1 cellular context compared by ENCODE assay signal in genomic region chr9:128690684-128691034, GRCh38.
TF ChIP-seq lines count a peak whose summit lies in the region.

No MANE protein-coding gene starts in this region.

TF ChIP-seq in GM12878, 131 proteins besides CTCF, POLR2A, EP300 and RAD21:
- TF ChIP-seq, protein P1, sequence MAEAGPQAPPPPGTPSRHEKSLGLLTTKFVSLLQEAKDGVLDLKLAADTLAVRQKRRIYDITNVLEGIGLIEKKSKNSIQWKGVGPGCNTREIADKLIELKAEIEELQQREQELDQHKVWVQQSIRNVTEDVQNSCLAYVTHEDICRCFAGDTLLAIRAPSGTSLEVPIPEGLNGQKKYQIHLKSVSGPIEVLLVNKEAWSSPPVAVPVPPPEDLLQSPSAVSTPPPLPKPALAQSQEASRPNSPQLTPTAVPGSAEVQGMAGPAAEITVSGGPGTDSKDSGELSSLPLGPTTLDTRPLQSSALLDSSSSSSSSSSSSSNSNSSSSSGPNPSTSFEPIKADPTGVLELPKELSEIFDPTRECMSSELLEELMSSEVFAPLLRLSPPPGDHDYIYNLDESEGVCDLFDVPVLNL (IDR thresholded peaks at IDR 0.05; ENCODE audit: low read depth, low read length): no peak
- TF ChIP-seq HCFC1 (IDR thresholded peaks at IDR 0.05; ENCODE audit: low read length): no peak
- TF ChIP-seq ZBED1 (IDR thresholded peaks at IDR 0.05; ENCODE audit: borderline replicate concordance): no peak
- TF ChIP-seq, protein P2, sequence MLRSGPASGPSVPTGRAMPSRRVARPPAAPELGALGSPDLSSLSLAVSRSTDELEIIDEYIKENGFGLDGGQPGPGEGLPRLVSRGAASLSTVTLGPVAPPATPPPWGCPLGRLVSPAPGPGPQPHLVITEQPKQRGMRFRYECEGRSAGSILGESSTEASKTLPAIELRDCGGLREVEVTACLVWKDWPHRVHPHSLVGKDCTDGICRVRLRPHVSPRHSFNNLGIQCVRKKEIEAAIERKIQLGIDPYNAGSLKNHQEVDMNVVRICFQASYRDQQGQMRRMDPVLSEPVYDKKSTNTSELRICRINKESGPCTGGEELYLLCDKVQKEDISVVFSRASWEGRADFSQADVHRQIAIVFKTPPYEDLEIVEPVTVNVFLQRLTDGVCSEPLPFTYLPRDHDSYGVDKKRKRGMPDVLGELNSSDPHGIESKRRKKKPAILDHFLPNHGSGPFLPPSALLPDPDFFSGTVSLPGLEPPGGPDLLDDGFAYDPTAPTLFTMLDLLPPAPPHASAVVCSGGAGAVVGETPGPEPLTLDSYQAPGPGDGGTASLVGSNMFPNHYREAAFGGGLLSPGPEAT (IDR thresholded peaks at IDR 0.05; ENCODE audit: low read depth): no peak
- no peak for TF ChIP-seq TCF12 (IDR thresholded peaks at IDR 0.05; ENCODE audit: low read depth, low read length)
- no peak for TF ChIP-seq POU2F2 (IDR thresholded peaks at IDR 0.05; ENCODE audit: borderline replicate concordance, low read depth, low read length)
